25 cellular contexts compared by ENCODE assay signal in the genomic region with DNA sequence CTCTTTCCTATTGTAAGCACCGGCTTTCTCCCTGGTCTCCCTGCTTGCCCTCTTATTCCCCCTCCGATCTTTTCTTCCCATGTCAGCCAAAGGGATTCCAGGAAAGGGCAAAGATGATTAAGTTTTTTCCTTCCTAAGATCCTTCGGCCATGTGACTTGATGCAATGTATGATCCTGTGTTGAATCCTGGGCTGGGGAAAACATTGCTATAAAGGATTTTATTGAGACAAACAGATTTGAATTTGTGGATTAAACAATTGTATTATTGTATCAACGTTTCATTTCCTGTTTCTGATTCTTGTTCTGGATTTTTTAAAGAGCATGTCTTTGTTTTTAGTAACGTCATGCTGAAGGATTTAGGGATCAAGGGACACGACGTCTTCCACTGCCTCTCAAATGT. TPM values are rescaled to one million over a fixed set of nuclear protein-coding genes. Genes with fewer than 3 reads are reported as not detected.
"Had no signal": no experiment of that assay in that cellular context is flagged by ENCODE, and none has a peak within 500 bp of the region (broad histone marks: within the 10 kb centered on the region; RNA-seq: fewer than 3 reads in every experiment).

No MANE protein-coding gene starts in this region.

- H3K27ac Mint-ChIP-seq: activated naive CD8-positive, alpha-beta T cell treated with anti-CD3 and anti-CD28 coated beads for 36 hours; T-helper 1 cell treated with Interleukin-12 subunit alpha and Interleukin-12 subunit beta and Interleukin-4 antibody, amounts not matched to agents 30 μg/mL and 1 μg/mL, for 36 hours had no signal

- H3K4me3 Mint-ChIP-seq: activated naive CD8-positive, alpha-beta T cell treated with anti-CD3 and anti-CD28 coated beads for 36 hours; activated T-cell treated with anti-CD3 and anti-CD28 coated beads, Interleukin-2, amount 50 U/mL, for 4 hours; T-helper 1 cell treated with Interleukin-12 subunit alpha and Interleukin-12 subunit beta and Interleukin-4 antibody, amounts not matched to agents 30 μg/mL and 1 μg/mL, for 36 hours had no signal

- H3K4me3 ChIP-seq: cardiac muscle cell, K562, SJSA1 had no signal

- H3K27me3 Mint-ChIP-seq: activated naive CD8-positive, alpha-beta T cell treated with anti-CD3 and anti-CD28 coated beads for 36 hours had no signal

- H3K36me3 ChIP-seq: brain microvascular endothelial cell, cardiac muscle cell, SJSA1 had no signal

- H3K27me3 ChIP-seq: brain microvascular endothelial cell, cardiac muscle cell, SJSA1 had no signal

- H3K4me1 Mint-ChIP-seq: activated naive CD8-positive, alpha-beta T cell treated with anti-CD3 and anti-CD28 coated beads for 36 hours had no signal

- DNase-seq: activated CD4-positive, alpha-beta T cell treated with anti-CD3 and anti-CD28 coated beads for 48 hours; activated CD4-positive, alpha-beta T cell treated with anti-CD3 and anti-CD28 coated beads, Interleukin-2, amount 50 U/mL, for 4 hours; activated CD4-positive, CD25-positive, alpha-beta regulatory T cell treated with anti-CD3 and anti-CD28 coated beads, Interleukin-2, amount 50 U/mL, for 72 hours; activated effector memory CD4-positive, alpha-beta T cell treated with anti-CD3 and anti-CD28 coated beads, Interleukin-2, amount 50 U/mL, for 16 hours; activated naive CD4-positive, alpha-beta T cell treated with Interleukin-2 at 50 U/mL for 16 hours; activated naive CD8-positive, alpha-beta T cell treated with anti-CD3 and anti-CD28 coated beads for 36 hours; activated T-cell treated with anti-CD3 and anti-CD28 coated beads, Interleukin-2, amount 50 U/mL, for 4 hours; brain microvascular endothelial cell; Karpas-422; MM.1S; NCI-H1105; NCI-H1436; NCI-H1694 treated with DMSO at 0.1 percent for 48 hours; NCI-H2029 treated with DMSO at 0.1 percent for 48 hours; NCI-H345; NCI-H510A; NCI-H526 treated with DMSO at 0.1 percent for 48 hours; NCI-H82; SHP77 had no signal

- H3K36me3 Mint-ChIP-seq: activated naive CD8-positive, alpha-beta T cell treated with anti-CD3 and anti-CD28 coated beads for 36 hours had no signal

- ATAC-seq: activated T-cell treated with anti-CD3 and anti-CD28 coated beads, Interleukin-2, amount 50 U/mL, for 4 hours; K562; Panc1 had no signal

- H3K27ac ChIP-seq: brain microvascular endothelial cell, cardiac muscle cell, SJSA1 had no signal

RNA-seq across cellular contexts. Expression of gene ZNF541, which starts 16.9 kb away (rescaled TPM):
- total RNA-seq: cardiac muscle cell, OCI-LY7, SJSA1 had no signal
- polyA plus RNA-seq: cardiac muscle cell had no signal
